8 cellular contexts compared by ENCODE assay signal in the genomic region with DNA sequence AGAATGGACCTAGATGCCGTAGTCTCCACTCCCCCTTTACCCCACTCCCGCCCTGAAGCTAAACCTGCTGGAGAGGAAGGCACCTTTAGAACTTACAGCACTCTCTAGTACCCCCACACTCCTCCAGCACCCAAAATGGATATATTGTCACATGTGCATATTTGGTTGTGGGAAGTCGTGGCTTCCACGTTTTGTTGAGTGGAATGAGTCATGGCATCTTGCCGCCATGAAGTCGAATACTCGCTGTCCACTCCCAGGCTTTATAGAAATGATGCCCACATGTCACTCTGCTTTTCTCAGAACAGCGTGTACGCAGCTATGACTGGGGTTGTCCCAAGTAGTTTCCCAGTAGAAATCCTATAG. TPM values are rescaled to one million over a fixed set of nuclear protein-coding genes. Genes with fewer than 3 reads are reported as not detected.
A peak's percentile ranks its signal among the peaks of the same experiment; 100 is the strongest.
DNase-seq lines count a peak whose midpoint lies in the region; ATAC-seq and TF ChIP-seq lines count a peak whose summit lies in the region.

No MANE protein-coding gene starts in this region.

- peak overlapping the region; percentile 0 for H3K18ac ChIP-seq in mesendoderm (ENCODE audit: low read length)

- peak overlapping the region; percentile 76 for H3K9ac ChIP-seq in mesendoderm (ENCODE audit: low read length)

- H3K79me2 ChIP-seq in mesendoderm (ENCODE audit: control insufficient read depth, insufficient read depth, low read length) = peaks cover 62% of the 10 kb centered on the region

- H3K27ac ChIP-seq in WERI-Rb-1 (peak overlapping the region; percentile 92), ectodermal cell (ENCODE audit: insufficient read depth, low read depth, low read length, poor library complexity, severe bottlenecking) (peak overlapping the region; percentile 81), mesendoderm (ENCODE audit: low read depth, low read length) (no peak overlapping the region)

- H3K56ac ChIP-seq in mesendoderm (ENCODE audit: low read length) = peak overlapping the region; percentile 84

- H3K4ac ChIP-seq in mesendoderm (ENCODE audit: low read depth, low read length) = peak overlapping the region; percentile 44

- H4K8ac ChIP-seq in mesendoderm (ENCODE audit: low read depth, low read length) = no peak overlapping the region

- H2BK120ac ChIP-seq in mesendoderm (ENCODE audit: low read depth, low read length) = no peak overlapping the region

- no peak overlapping the region for H2AK5ac ChIP-seq in mesendoderm (ENCODE audit: low read length)

- no peak for TF ChIP-seq EP300 in Ishikawa (IDR thresholded peaks at IDR 0.05; ENCODE audit: borderline replicate concordance)

- peak overlapping the region; percentile 38 for H3K4me2 ChIP-seq in mesendoderm (ENCODE audit: low read length)

- H3K4me1 ChIP-seq in ectodermal cell (ENCODE audit: control insufficient read depth, insufficient read depth, low read length) (peaks cover 3% of the 10 kb centered on the region), mesendoderm (ENCODE audit: control insufficient read depth, low read depth, low read length) (peaks cover 4% of the 10 kb centered on the region)

- H3K36me3 ChIP-seq in WERI-Rb-1 = peaks cover 28% of the 10 kb centered on the region
- H3K36me3 ChIP-seq in ectodermal cell (ENCODE audit: control insufficient read depth, insufficient read depth, low read length) = peaks cover 21% of the 10 kb centered on the region
- H3K36me3 ChIP-seq in mesendoderm (ENCODE audit: control insufficient read depth, insufficient read depth, low read length) = no peaks in the 10 kb centered on the region

- peak; percentile 55 for DNase-seq in G401 (ENCODE audit: low spot score)
- no peak for DNase-seq in WERI-Rb-1
- no peak for DNase-seq in mesendoderm
- DNase-seq in stimulated activated CD8-positive, alpha-beta memory T cell treated with anti-CD3 and anti-CD28 coated beads, Interleukin-7, amount 100 ng/mL, for 4 hours (ENCODE audit: low read depth in 2 of 2) = peak; percentile 27 to 46
- no peak for DNase-seq in NCI-H2107 treated with DMSO at 0.1 percent for 48 hours (lab: John Stamatoyannopoulos, UW; ENCODE audit: unreplicated experiment)

- H4K5ac ChIP-seq in mesendoderm (ENCODE audit: low read length) = no peak overlapping the region

- H2BK15ac ChIP-seq in mesendoderm (replicated peaks; ENCODE audit: low read depth) = no peak overlapping the region

- no peak for TF ChIP-seq CTCF in WERI-Rb-1 (IDR thresholded peaks at IDR 0.05; ENCODE audit: low read depth, low read length)

- TF ChIP-seq RAD21 in Ishikawa (IDR thresholded peaks at IDR 0.05; ENCODE audit: low read depth) = no peak

- peaks cover 7% of the 10 kb centered on the region for H3K79me1 ChIP-seq in mesendoderm (ENCODE audit: low read length)

- whole genome bisulfite sequencing in ectodermal cell, 2 experiments = 0 to 2% methylated on average over 9 of the region's 9 CpGs
- WGBS in mesendoderm (ENCODE audit: extremely low coverage, insufficient coverage, low lambda C conversion rate) = no CpG with 5 or more reads among the region's 9 CpGs

- H3K9me3 ChIP-seq in WERI-Rb-1 (ENCODE audit: severe bottlenecking) = no peaks in the 10 kb centered on the region
- H3K9me3 ChIP-seq in ectodermal cell (ENCODE audit: control insufficient read depth, low read length) = no peaks in the 10 kb centered on the region

- no peak overlapping the region for H3K23ac ChIP-seq in mesendoderm (ENCODE audit: low read length)

- no peaks in the 10 kb centered on the region for H3K27me3 ChIP-seq in WERI-Rb-1 (ENCODE audit: insufficient read depth, low read depth, severe bottlenecking)
- H3K27me3 ChIP-seq in ectodermal cell (ENCODE audit: control insufficient read depth, insufficient read depth, low read length, poor library complexity, severe bottlenecking) = no peaks in the 10 kb centered on the region
- no peaks in the 10 kb centered on the region for H3K27me3 ChIP-seq in mesendoderm (ENCODE audit: insufficient read depth, low read length, poor library complexity)

- ATAC-seq in GM21717 (IDR thresholded peaks at IDR 0.05; ENCODE audit: unreplicated experiment) = peak; percentile 17

- in situ Hi-C loops in G401 (cut with HindIII; ENCODE audit: low sequenced_read_pairs) = no loop called here

- H3K4me3 ChIP-seq in WERI-Rb-1 (ENCODE audit: low read depth, low read length) (peak overlapping the region; percentile 89), ectodermal cell (ENCODE audit: insufficient read depth, low read depth, low read length) (peak overlapping the region; percentile 77), mesendoderm (ENCODE audit: low read length) (peak overlapping the region; percentile 80)

- H2BK5ac ChIP-seq in mesendoderm (ENCODE audit: low read length) = no peak overlapping the region

TF ChIP-seq in Ishikawa, 13 proteins besides CTCF, POLR2A, EP300 and RAD21:
- TF ChIP-seq ZBTB7A (IDR thresholded peaks at IDR 0.05; ENCODE audit: low read depth) (no peak), USF1 (IDR thresholded peaks at IDR 0.05) (no peak), CREB1 (IDR thresholded peaks at IDR 0.05; ENCODE audit: low read depth) (no peak), EGR1 (IDR thresholded peaks at IDR 0.05) (no peak), TAF1 (IDR thresholded peaks at IDR 0.05; ENCODE audit: low read depth) (no peak), CEBPB (IDR thresholded peaks at IDR 0.05) (no peak), NFIC (IDR thresholded peaks at IDR 0.05) (no peak)
- TF ChIP-seq, protein P1, sequence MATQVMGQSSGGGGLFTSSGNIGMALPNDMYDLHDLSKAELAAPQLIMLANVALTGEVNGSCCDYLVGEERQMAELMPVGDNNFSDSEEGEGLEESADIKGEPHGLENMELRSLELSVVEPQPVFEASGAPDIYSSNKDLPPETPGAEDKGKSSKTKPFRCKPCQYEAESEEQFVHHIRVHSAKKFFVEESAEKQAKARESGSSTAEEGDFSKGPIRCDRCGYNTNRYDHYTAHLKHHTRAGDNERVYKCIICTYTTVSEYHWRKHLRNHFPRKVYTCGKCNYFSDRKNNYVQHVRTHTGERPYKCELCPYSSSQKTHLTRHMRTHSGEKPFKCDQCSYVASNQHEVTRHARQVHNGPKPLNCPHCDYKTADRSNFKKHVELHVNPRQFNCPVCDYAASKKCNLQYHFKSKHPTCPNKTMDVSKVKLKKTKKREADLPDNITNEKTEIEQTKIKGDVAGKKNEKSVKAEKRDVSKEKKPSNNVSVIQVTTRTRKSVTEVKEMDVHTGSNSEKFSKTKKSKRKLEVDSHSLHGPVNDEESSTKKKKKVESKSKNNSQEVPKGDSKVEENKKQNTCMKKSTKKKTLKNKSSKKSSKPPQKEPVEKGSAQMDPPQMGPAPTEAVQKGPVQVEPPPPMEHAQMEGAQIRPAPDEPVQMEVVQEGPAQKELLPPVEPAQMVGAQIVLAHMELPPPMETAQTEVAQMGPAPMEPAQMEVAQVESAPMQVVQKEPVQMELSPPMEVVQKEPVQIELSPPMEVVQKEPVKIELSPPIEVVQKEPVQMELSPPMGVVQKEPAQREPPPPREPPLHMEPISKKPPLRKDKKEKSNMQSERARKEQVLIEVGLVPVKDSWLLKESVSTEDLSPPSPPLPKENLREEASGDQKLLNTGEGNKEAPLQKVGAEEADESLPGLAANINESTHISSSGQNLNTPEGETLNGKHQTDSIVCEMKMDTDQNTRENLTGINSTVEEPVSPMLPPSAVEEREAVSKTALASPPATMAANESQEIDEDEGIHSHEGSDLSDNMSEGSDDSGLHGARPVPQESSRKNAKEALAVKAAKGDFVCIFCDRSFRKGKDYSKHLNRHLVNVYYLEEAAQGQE (IDR thresholded peaks at IDR 0.05; ENCODE audit: low read depth) = no peak
- TF ChIP-seq, protein P2, sequence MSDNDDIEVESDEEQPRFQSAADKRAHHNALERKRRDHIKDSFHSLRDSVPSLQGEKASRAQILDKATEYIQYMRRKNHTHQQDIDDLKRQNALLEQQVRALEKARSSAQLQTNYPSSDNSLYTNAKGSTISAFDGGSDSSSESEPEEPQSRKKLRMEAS (IDR thresholded peaks at IDR 0.05) = peak; percentile 11

RNA-seq across cellular contexts. Expression of gene ABCE1, which starts 0.5 kb away (rescaled TPM):
- total RNA-seq in G401 (2014; rRNA removed; shearing (Covaris generic)) = 145 and 183 TPM in 2 replicates
- 94.2 TPM for polyA plus RNA-seq in ectodermal cell (2013, experiment 1 of 4)
- 84.5 TPM for polyA plus RNA-seq in ectodermal cell (2013, experiment 2 of 4)
- 70.3 TPM for polyA plus RNA-seq in ectodermal cell (2013, experiment 3 of 4)
- 79.4 TPM for polyA plus RNA-seq in ectodermal cell (2013, experiment 4 of 4)
- 132 TPM for polyA plus RNA-seq in mesendoderm (2013, experiment 1 of 2)
- polyA plus RNA-seq in mesendoderm (2013, experiment 2 of 2) = 131 TPM

RNA-seq across cellular contexts. Expression of gene ANAPC10, which starts 0.7 kb away (rescaled TPM):
- total RNA-seq in G401 (2014; rRNA removed; shearing (Covaris generic)) = 52.4 and 71.6 TPM in 2 replicates
- polyA plus RNA-seq in ectodermal cell (2013, experiment 1 of 4) = 21.2 TPM
- 20.8 TPM for polyA plus RNA-seq in ectodermal cell (2013, experiment 2 of 4)
- 23.8 TPM for polyA plus RNA-seq in ectodermal cell (2013, experiment 3 of 4)
- polyA plus RNA-seq in ectodermal cell (2013, experiment 4 of 4) = 25.6 TPM
- 21.5 TPM for polyA plus RNA-seq in mesendoderm (2013, experiment 1 of 2)
- 25.2 TPM for polyA plus RNA-seq in mesendoderm (2013, experiment 2 of 2)

Comparison
In these comparisons a context has a peak if more than half of its experiments do, and no peak if none do; other contexts are left out.
1. DNase-seq: peak in G401 (single experiment) and stimulated activated CD8-positive, alpha-beta memory T cell treated with anti-CD3 and anti-CD28 coated beads, Interleukin-7, amount 100 ng/mL, for 4 hours (2 of 2); none in WERI-Rb-1 (single experiment), mesendoderm (single experiment) and NCI-H2107 treated with DMSO at 0.1 percent for 48 hours (single experiment).
2. Peak in every context shown above with its lines, with median percentiles within 50 percentile points of each other: H3K4me3 ChIP-seq.